In the genomic region with DNA sequence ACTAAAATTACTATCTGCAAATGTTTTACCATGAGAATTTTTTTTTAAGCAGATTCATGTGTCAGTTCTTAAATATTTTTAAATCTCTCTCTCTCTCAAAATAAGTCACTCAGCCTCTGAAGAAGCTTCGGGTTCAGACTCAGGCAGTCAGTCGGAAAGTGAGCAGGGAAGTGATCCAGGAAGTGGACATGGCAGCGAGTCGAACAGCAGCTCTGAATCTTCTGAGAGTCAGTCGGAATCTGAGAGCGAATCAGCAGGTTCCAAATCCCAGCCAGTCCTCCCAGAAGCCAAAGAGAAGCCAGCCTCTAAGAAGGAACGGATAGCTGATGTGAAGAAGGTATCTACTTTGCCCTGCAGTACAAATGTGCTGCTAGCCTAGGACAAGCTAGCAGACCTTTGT, we compare ENCODE assay signal across 12 cellular contexts. TPM values are rescaled to one million over a fixed set of nuclear protein-coding genes. Genes with fewer than 3 reads are reported as not detected.
DNase-seq lines count a peak whose midpoint lies in the region; ATAC-seq, FAIRE-seq and TF ChIP-seq lines count a peak whose summit lies in the region.
"Had no signal": no experiment of that assay in that cellular context is flagged by ENCODE, and none has a peak within 500 bp of the region (broad histone marks: within the 10 kb centered on the region; RNA-seq: fewer than 3 reads in every experiment).

No MANE protein-coding gene starts in this region.

- DNase-seq in CD14-positive monocyte (ENCODE audit: low spot score) (no peak), PC-9 (no peak), endothelial cell (ENCODE audit: low spot score) (no peak), osteoblast (ENCODE audit: insufficient read length, low spot score, missing footprints) (no peak), pancreas (no peak), D721Med (ENCODE audit: insufficient read length, low spot score) (no peak)
- no peak for DNase-seq in activated naive CD4-positive, alpha-beta T cell (lab: John Stamatoyannopoulos, UW)
- DNase-seq: COR-L47, NCI-H2029 treated with DMSO at 0.1 percent for 48 hours, Peyer's patch had no signal

- H3K4me2 ChIP-seq in PC-9 (no peak overlapping the region), osteoblast (ENCODE audit: insufficient read depth, low read length) (no peak overlapping the region)

- no peaks in the 10 kb centered on the region for H3K9me3 ChIP-seq in PC-9 (ENCODE audit: insufficient read depth, low read depth)
- H3K9me3 ChIP-seq in osteoblast (ENCODE audit: low read depth, low read length), result no peaks in the 10 kb centered on the region
- H3K9me3 ChIP-seq in pancreas, result no peaks in the 10 kb centered on the region
- H3K9me3 ChIP-seq: Peyer's patch, prostate gland had no signal

- TF ChIP-seq CTCF in CD14-positive monocyte (IDR thresholded peaks at IDR 0.05) (no peak), PC-9 (conservative IDR thresholded peaks at IDR 0.05) (no peak), endothelial cell (IDR thresholded peaks at IDR 0.05; ENCODE audit: unreplicated experiment) (no peak), osteoblast (IDR thresholded peaks at IDR 0.05; ENCODE audit: extremely low read depth, low read depth, low read length) (no peak), pancreas (IDR thresholded peaks at IDR 0.05) (no peak), D721Med (IDR thresholded peaks at IDR 0.05; ENCODE audit: insufficient read depth, missing control alignments) (no peak)

- H3K4me3 ChIP-seq in PC-9 (no peak overlapping the region), osteoblast (ENCODE audit: insufficient read depth, low read length) (no peak overlapping the region), pancreas (no peak overlapping the region)
- H3K4me3 ChIP-seq: Peyer's patch, prostate gland had no signal

- H3F3A ChIP-seq in PC-9 (ENCODE audit: insufficient read depth, low read depth), result peaks cover 64% of the 10 kb centered on the region

- H3K4me1 ChIP-seq in PC-9 (replicated peaks; ENCODE audit: insufficient read depth) (peaks cover 39% of the 10 kb centered on the region), osteoblast (ENCODE audit: insufficient read depth, low read length) (peaks cover 50% of the 10 kb centered on the region), pancreas (peaks cover 21 to 44% (median 41%) of the 10 kb centered on the region in 3 donors)

- H3K9me2 ChIP-seq in PC-9 (ENCODE audit: insufficient read depth), result no peaks in the 10 kb centered on the region

- CTCF ChIA-PET in PC-9 (lab: Charles Lee), result no interaction called here

- H2AFZ ChIP-seq in PC-9 (no peak overlapping the region), osteoblast (ENCODE audit: low read length) (no peak overlapping the region)

- H3K27ac ChIP-seq in PC-9, result peak overlapping the region; percentile 97
- H3K27ac ChIP-seq in osteoblast (ENCODE audit: low read depth, low read length), result peak overlapping the region; percentile 61
- H3K27ac ChIP-seq in pancreas, result no peak overlapping the region

- POLR2A ChIA-PET in PC-9 (lab: Charles Lee; ENCODE audit: unreplicated experiment), result interaction anchor here (0.6 kb wide), 1 partner anchor 20 kb away, joined by 3 read pairs; no protein-coding TSS in a partner anchor

- H3K4me3 Mint-ChIP-seq in CD14-positive monocyte (peak overlapping the region; percentile 31 to 54), endothelial cell (ENCODE audit: unreplicated experiment) (peak overlapping the region; percentile 7)

- WGBS in pancreas, 2 donors, result 83 to 84% methylated on average over 7 of the region's 7 CpGs

- intact Hi-C loops in CD14-positive monocyte (cut with micrococcal nuclease), result loop anchor here in 1 of 2 donors (5.0 kb wide), 1 partner anchor 122 kb away; no protein-coding TSS in a partner anchor
- intact Hi-C loops in PC-9 (cut with micrococcal nuclease; ENCODE audit: unreplicated experiment), result no loop called here
- intact Hi-C loops in pancreas (cut with DNase I), result no loop called here

- no peaks in the 10 kb centered on the region for H3K27me3 ChIP-seq in PC-9 (ENCODE audit: insufficient read depth, low read depth)
- H3K27me3 ChIP-seq in osteoblast (ENCODE audit: insufficient read depth, low read length), result no peaks in the 10 kb centered on the region
- no peaks in the 10 kb centered on the region for H3K27me3 ChIP-seq in pancreas
- H3K27me3 ChIP-seq: Peyer's patch had no signal

- H3K27me3 Mint-ChIP-seq in CD14-positive monocyte (ENCODE audit: low read depth in 3 of 3), result no peaks in the 10 kb centered on the region
- peaks cover 2% of the 10 kb centered on the region for H3K27me3 Mint-ChIP-seq in endothelial cell (ENCODE audit: unreplicated experiment)

- ATAC-seq in HG03460 (IDR thresholded peaks at IDR 0.05; ENCODE audit: unreplicated experiment) (no peak), pancreas (no peak)

- no TSS peak for BruUV-seq in PC-9 (replicated peaks; lab: Mats Ljungman, UMichigan)

- H3K4me1 Mint-ChIP-seq in CD14-positive monocyte, result peaks cover 51% of the 10 kb centered on the region
- H3K4me1 Mint-ChIP-seq in endothelial cell (ENCODE audit: unreplicated experiment), result peaks cover 40% of the 10 kb centered on the region

- H3K79me2 ChIP-seq in PC-9 (ENCODE audit: low read depth), result peaks cover 97% of the 10 kb centered on the region
- peaks cover 99% of the 10 kb centered on the region for H3K79me2 ChIP-seq in osteoblast (ENCODE audit: insufficient read depth, low read length)

- peaks cover 73% of the 10 kb centered on the region in 2 donors for H3K36me3 Mint-ChIP-seq in CD14-positive monocyte
- H3K36me3 Mint-ChIP-seq in endothelial cell (ENCODE audit: low read depth, unreplicated experiment), result peaks cover 35% of the 10 kb centered on the region

- H4K20me1 ChIP-seq in PC-9 (ENCODE audit: insufficient read depth), result no peaks in the 10 kb centered on the region
- H4K20me1 ChIP-seq in osteoblast (ENCODE audit: insufficient read depth, low read length), result peaks cover 23% of the 10 kb centered on the region

- no peaks in the 10 kb centered on the region for H3K9me3 Mint-ChIP-seq in CD14-positive monocyte
- H3K9me3 Mint-ChIP-seq in endothelial cell (ENCODE audit: unreplicated experiment), result no peaks in the 10 kb centered on the region

- H3K27ac Mint-ChIP-seq in CD14-positive monocyte, result peak overlapping the region; percentile 60 to 94 (median 83)
- H3K27ac Mint-ChIP-seq in endothelial cell (ENCODE audit: unreplicated experiment), result peak overlapping the region; percentile 76

- FAIRE-seq in pancreas (lab: Jason Lieb, UNC), result no peak
- FAIRE-seq in D721Med (lab: Jason Lieb, UNC), result no peak

- peaks cover 81% of the 10 kb centered on the region for H3K36me3 ChIP-seq in PC-9 (ENCODE audit: low read depth)
- peaks cover 80% of the 10 kb centered on the region for H3K36me3 ChIP-seq in osteoblast (ENCODE audit: insufficient read depth, low read length)
- peaks cover 0 to 33% (median 3%) of the 10 kb centered on the region in 3 donors for H3K36me3 ChIP-seq in pancreas

RNA-seq across cellular contexts. Expression of a gene that starts 24.1 kb away (rescaled TPM):
- 10 to 100 TPM in 1 of 2 donors, 1 to 10 TPM in 1; 9.6 to 11.4 TPM for polyA plus RNA-seq in CD14-positive monocyte
- 105 and 120 TPM in 2 replicates for total RNA-seq in PC-9 (2021)
- total RNA-seq in endothelial cell (ENCODE audit: unreplicated experiment), result 96.3 TPM
- total RNA-seq in osteoblast, result 94.0 and 98.8 TPM in 2 replicates
- 10 to 100 TPM; 37.0 to 86.3 (median 50.1) TPM for total RNA-seq in pancreas
- 10 to 100 TPM; 27.7 to 31.1 TPM for polyA plus RNA-seq in pancreas

Comparison
In these comparisons a context has a peak if more than half of its experiments do, and no peak if none do; other contexts are left out.
1. H3K27ac ChIP-seq: peak in PC-9 (single experiment) and osteoblast (single experiment); none in pancreas (0 of 4).